ENCODE assay signal across 14 cellular contexts in the genomic region with DNA sequence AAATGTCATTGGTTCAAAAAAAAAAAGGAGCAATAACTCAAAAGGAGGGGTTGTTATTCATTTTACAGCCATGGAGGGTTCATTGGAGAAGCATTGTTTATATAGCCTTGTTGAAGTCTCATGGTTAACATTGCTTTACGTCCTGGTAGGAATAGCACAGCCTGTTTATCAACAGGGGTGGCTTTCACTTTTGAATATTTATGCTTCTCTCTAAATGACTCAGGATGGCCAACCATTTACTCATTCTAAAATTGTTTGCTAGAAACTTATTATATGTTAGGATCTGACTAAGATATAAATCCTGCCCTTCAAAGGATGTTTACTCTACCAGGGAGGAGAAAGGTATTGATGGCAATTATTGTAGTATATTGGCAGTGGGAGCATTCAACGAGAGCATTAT.
A peak's percentile ranks its signal among the peaks of the same experiment; 100 is the strongest.
DNase-seq lines count a peak whose midpoint lies in the region; ATAC-seq lines count a peak whose summit lies in the region.
"Had no signal": no experiment of that assay in that cellular context is flagged by ENCODE, and none has a peak within 500 bp of the region (broad histone marks: within the 10 kb centered on the region; RNA-seq: fewer than 3 reads in every experiment).

No MANE protein-coding gene starts in this region.

- no peak overlapping the region for H4K8ac ChIP-seq in mesenchymal stem cell (ENCODE audit: low read length)

- H3K4me3 ChIP-seq in mesenchymal stem cell (ENCODE audit: insufficient read depth in 1 of 2, low read depth in 1 of 2, low read length in 2 of 2): no peak overlapping the region

- no peak overlapping the region for H2AK5ac ChIP-seq in mesenchymal stem cell (ENCODE audit: low read length, severe bottlenecking)

- ATAC-seq in HG03442 (IDR thresholded peaks at IDR 0.05; ENCODE audit: unreplicated experiment): peak; percentile 75

- no peaks in the 10 kb centered on the region for H3K36me3 ChIP-seq in mesenchymal stem cell (ENCODE audit: control insufficient read depth in 1 of 2, insufficient read depth in 2 of 2, low read depth in 1 of 2, low read length in 2 of 2)

- no peaks in the 10 kb centered on the region for H3K79me1 ChIP-seq in mesenchymal stem cell (replicated peaks; ENCODE audit: low read length, poor library complexity, severe bottlenecking)

- H3K4me2 ChIP-seq in mesenchymal stem cell (ENCODE audit: low read length, poor library complexity, severe bottlenecking): no peak overlapping the region
- H3K4me2 ChIP-seq: KMS-11 had no signal

- H3K14ac ChIP-seq in mesenchymal stem cell (ENCODE audit: low read length in 2 of 2): no peak overlapping the region

- no peak overlapping the region for H2BK12ac ChIP-seq in mesenchymal stem cell (ENCODE audit: low read length in 2 of 2)

- H3K18ac ChIP-seq in mesenchymal stem cell (ENCODE audit: low read depth in 1 of 2, low read length in 2 of 2): no peak overlapping the region

- DNase-seq in ELR (ENCODE audit: low read depth) (peak; percentile 64), H4 (ENCODE audit: low spot score) (peak; percentile 16), mesenchymal stem cell (peak; percentile 19), NCI-H774 (lab: John Stamatoyannopoulos, UW) (no peak), SIG-M5 treated with dmso at 0.1 percent for 504 hours (lab: John Stamatoyannopoulos, UW; ENCODE audit: unreplicated experiment) (no peak), HuH-7 (ENCODE audit: low spot score) (no peak)
- DNase-seq: Caco-2; CD8-positive, alpha-beta memory T cell; DND-41; GF-D8; H7 had no signal

- WGBS in mesenchymal stem cell: 24% methylated on average over 2 of the region's 2 CpGs

- no peaks in the 10 kb centered on the region for H3K4me1 ChIP-seq in mesenchymal stem cell (ENCODE audit: control insufficient read depth, insufficient read depth, low read depth, low read length)
- H3K4me1 ChIP-seq: Caco-2 had no signal

- no peak overlapping the region for H2BK5ac ChIP-seq in mesenchymal stem cell (ENCODE audit: low read depth, low read length, poor library complexity, severe bottlenecking)

- no peak overlapping the region for H3K4ac ChIP-seq in mesenchymal stem cell (ENCODE audit: low read depth in 1 of 2, low read length in 2 of 2)

- H2BK120ac ChIP-seq in mesenchymal stem cell (ENCODE audit: low read depth, low read length): no peak overlapping the region

- peaks cover 2% of the 10 kb centered on the region for H3K9me3 ChIP-seq in mesenchymal stem cell (ENCODE audit: control insufficient read depth, low read length)
- H3K9me3 ChIP-seq: Caco-2 had no signal

- no peaks in the 10 kb centered on the region for H3K27me3 ChIP-seq in mesenchymal stem cell (ENCODE audit: control insufficient read depth in 1 of 2, insufficient read depth in 1 of 2, low read length in 2 of 2)

- no peak overlapping the region for H3K9ac ChIP-seq in mesenchymal stem cell (ENCODE audit: low read length)
- H3K9ac ChIP-seq: KMS-11 had no signal

- no peak overlapping the region for H2AFZ ChIP-seq in mesenchymal stem cell (ENCODE audit: low read depth, low read length)

- H3K23ac ChIP-seq in mesenchymal stem cell (ENCODE audit: low read length in 2 of 2): no peak overlapping the region

- no peak overlapping the region for H4K91ac ChIP-seq in mesenchymal stem cell (ENCODE audit: low read length)

- H3K27ac ChIP-seq in mesenchymal stem cell (ENCODE audit: low read length, poor library complexity, severe bottlenecking): no peak overlapping the region
- H3K27ac ChIP-seq: 22Rv1, KMS-11 had no signal

- H2BK15ac ChIP-seq in mesenchymal stem cell (ENCODE audit: low read depth, poor library complexity, severe bottlenecking): no peak overlapping the region

Comparison
In these comparisons a context has a peak if more than half of its experiments do, and no peak if none do; other contexts are left out.
1. DNase-seq: peak in ELR (single experiment), H4 (single experiment) and mesenchymal stem cell (single experiment); none in NCI-H774 (single experiment), SIG-M5 treated with dmso at 0.1 percent for 504 hours (single experiment) and HuH-7 (single experiment).